Comparison of ENCODE assay signal across 1 cellular context in the genomic region with DNA sequence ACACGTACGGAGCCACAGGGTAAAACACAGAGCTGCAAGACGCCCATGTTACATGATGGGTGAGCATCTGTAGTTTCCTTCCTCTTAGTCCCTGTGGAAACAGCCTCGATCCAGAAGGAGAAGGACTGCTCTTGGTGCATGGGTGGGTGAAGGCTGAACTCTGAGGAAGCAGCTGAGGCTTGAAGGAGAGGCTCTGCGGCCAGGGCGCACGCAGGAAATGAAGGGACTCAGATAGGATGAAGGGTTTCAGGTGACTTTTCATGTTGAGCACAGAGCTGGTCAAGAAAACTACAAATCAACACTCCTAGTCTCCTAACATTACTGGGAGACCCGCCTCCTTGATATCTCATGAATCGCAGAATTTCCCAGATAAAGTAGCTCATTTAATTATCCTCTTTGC.
TF ChIP-seq lines count a peak whose summit lies in the region.

No MANE protein-coding gene starts in this region.

TF ChIP-seq in WTC11, 78 proteins besides CTCF, POLR2A, EP300 and RAD21 (continued from another document):
- TF ChIP-seq, protein P1, sequence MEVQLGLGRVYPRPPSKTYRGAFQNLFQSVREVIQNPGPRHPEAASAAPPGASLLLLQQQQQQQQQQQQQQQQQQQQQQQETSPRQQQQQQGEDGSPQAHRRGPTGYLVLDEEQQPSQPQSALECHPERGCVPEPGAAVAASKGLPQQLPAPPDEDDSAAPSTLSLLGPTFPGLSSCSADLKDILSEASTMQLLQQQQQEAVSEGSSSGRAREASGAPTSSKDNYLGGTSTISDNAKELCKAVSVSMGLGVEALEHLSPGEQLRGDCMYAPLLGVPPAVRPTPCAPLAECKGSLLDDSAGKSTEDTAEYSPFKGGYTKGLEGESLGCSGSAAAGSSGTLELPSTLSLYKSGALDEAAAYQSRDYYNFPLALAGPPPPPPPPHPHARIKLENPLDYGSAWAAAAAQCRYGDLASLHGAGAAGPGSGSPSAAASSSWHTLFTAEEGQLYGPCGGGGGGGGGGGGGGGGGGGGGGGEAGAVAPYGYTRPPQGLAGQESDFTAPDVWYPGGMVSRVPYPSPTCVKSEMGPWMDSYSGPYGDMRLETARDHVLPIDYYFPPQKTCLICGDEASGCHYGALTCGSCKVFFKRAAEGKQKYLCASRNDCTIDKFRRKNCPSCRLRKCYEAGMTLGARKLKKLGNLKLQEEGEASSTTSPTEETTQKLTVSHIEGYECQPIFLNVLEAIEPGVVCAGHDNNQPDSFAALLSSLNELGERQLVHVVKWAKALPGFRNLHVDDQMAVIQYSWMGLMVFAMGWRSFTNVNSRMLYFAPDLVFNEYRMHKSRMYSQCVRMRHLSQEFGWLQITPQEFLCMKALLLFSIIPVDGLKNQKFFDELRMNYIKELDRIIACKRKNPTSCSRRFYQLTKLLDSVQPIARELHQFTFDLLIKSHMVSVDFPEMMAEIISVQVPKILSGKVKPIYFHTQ (CRISPR knock-in tag; IDR thresholded peaks at IDR 0.05) = no peak
- no peak for TF ChIP-seq ZBTB21 (CRISPR knock-in tag; IDR thresholded peaks at IDR 0.05; ENCODE audit: borderline replicate concordance)
- TF ChIP-seq, protein P2, sequence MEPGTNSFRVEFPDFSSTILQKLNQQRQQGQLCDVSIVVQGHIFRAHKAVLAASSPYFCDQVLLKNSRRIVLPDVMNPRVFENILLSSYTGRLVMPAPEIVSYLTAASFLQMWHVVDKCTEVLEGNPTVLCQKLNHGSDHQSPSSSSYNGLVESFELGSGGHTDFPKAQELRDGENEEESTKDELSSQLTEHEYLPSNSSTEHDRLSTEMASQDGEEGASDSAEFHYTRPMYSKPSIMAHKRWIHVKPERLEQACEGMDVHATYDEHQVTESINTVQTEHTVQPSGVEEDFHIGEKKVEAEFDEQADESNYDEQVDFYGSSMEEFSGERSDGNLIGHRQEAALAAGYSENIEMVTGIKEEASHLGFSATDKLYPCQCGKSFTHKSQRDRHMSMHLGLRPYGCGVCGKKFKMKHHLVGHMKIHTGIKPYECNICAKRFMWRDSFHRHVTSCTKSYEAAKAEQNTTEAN (CRISPR knock-in tag; IDR thresholded peaks at IDR 0.05) = no peak
- no peak for TF ChIP-seq ESRRA (CRISPR knock-in tag; IDR thresholded peaks at IDR 0.05; ENCODE audit: borderline replicate concordance)
- TF ChIP-seq, protein P3, sequence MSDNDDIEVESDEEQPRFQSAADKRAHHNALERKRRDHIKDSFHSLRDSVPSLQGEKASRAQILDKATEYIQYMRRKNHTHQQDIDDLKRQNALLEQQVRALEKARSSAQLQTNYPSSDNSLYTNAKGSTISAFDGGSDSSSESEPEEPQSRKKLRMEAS (CRISPR knock-in tag; IDR thresholded peaks at IDR 0.05) = no peak
- TF ChIP-seq, protein P4, sequence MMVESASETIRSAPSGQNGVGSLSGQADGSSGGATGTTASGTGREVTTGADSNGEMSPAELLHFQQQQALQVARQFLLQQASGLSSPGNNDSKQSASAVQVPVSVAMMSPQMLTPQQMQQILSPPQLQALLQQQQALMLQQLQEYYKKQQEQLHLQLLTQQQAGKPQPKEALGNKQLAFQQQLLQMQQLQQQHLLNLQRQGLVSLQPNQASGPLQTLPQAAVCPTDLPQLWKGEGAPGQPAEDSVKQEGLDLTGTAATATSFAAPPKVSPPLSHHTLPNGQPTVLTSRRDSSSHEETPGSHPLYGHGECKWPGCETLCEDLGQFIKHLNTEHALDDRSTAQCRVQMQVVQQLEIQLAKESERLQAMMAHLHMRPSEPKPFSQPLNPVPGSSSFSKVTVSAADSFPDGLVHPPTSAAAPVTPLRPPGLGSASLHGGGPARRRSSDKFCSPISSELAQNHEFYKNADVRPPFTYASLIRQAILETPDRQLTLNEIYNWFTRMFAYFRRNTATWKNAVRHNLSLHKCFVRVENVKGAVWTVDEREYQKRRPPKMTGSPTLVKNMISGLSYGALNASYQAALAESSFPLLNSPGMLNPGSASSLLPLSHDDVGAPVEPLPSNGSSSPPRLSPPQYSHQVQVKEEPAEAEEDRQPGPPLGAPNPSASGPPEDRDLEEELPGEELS (CRISPR knock-in tag; IDR thresholded peaks at IDR 0.05) = no peak
